ENCODE assay signal across 15 cellular contexts in genomic region chr16:24939738-24940137, GRCh38.
DNase-seq lines count a peak whose midpoint lies in the region; ATAC-seq and TF ChIP-seq lines count a peak whose summit lies in the region.
"Had no signal": no experiment of that assay in that cellular context is flagged by ENCODE, and none has a peak within 500 bp of the region (broad histone marks: within the 10 kb centered on the region; RNA-seq: fewer than 3 reads in every experiment).

No MANE protein-coding gene starts in this region.

- intact Hi-C loops in activated CD4-positive, alpha-beta T cell treated with anti-CD3 and anti-CD28 coated beads, Interleukin-2, amount 10 ng/mL, durations not matched to agents 24 days and 14 days (cut with micrococcal nuclease), result no loop called here
- intact Hi-C loops in activated B cell treated with CpG ODN at 0.5 μM for 24 hours (cut with micrococcal nuclease), result no loop called here

- ATAC-seq in activated B cell treated with CpG ODN at 0.5 μM for 24 hours (ENCODE audit: low read depth) (no peak), GM21526 (IDR thresholded peaks at IDR 0.05; ENCODE audit: low FRiP score, unreplicated experiment) (no peak)
- no peak for ATAC-seq in stimulated activated naive B cell treated with anti-CD40 and anti-IgM and Interleukin-4, amounts not matched to agents 10 μg/mL and 1 μg/mL and 100 μg/mL, for 72 hours (replicated peaks)

- peaks cover 45% of the 10 kb centered on the region for H3K36me3 Mint-ChIP-seq in activated CD4-positive, alpha-beta T cell treated with anti-CD3 and anti-CD28 coated beads, Interleukin-2, amount 10 ng/mL, durations not matched to agents 24 days and 14 days (ENCODE audit: low read depth)
- H3K36me3 Mint-ChIP-seq in activated B cell treated with CpG ODN at 0.5 μM for 24 hours (ENCODE audit: low read depth), result peaks cover 84% of the 10 kb centered on the region
- peaks cover 22 to 44% of the 10 kb centered on the region in 2 donors for H3K36me3 Mint-ChIP-seq in stimulated activated naive B cell treated with anti-CD40 and anti-IgM and Interleukin-4, amounts not matched to agents 10 μg/mL and 1 μg/mL and 100 μg/mL, for 72 hours

- H3K4me1 Mint-ChIP-seq in activated CD4-positive, alpha-beta T cell treated with anti-CD3 and anti-CD28 coated beads, Interleukin-2, amount 10 ng/mL, durations not matched to agents 24 days and 14 days, result no peaks in the 10 kb centered on the region
- H3K4me1 Mint-ChIP-seq in activated B cell treated with CpG ODN at 0.5 μM for 24 hours, result no peaks in the 10 kb centered on the region
- peaks cover 0 to 1% of the 10 kb centered on the region in 2 donors for H3K4me1 Mint-ChIP-seq in stimulated activated naive B cell treated with anti-CD40 and anti-IgM and Interleukin-4, amounts not matched to agents 10 μg/mL and 1 μg/mL and 100 μg/mL, for 72 hours

- no peaks in the 10 kb centered on the region for H3K9me3 Mint-ChIP-seq in activated CD4-positive, alpha-beta T cell treated with anti-CD3 and anti-CD28 coated beads, Interleukin-2, amount 10 ng/mL, durations not matched to agents 24 days and 14 days
- no peaks in the 10 kb centered on the region for H3K9me3 Mint-ChIP-seq in activated B cell treated with CpG ODN at 0.5 μM for 24 hours
- no peaks in the 10 kb centered on the region for H3K9me3 Mint-ChIP-seq in stimulated activated naive B cell treated with anti-CD40 and anti-IgM and Interleukin-4, amounts not matched to agents 10 μg/mL and 1 μg/mL and 100 μg/mL, for 72 hours

- no peak for TF ChIP-seq POLR2A in erythroblast (IDR thresholded peaks at IDR 0.05; ENCODE audit: low read length)

- H3K27ac Mint-ChIP-seq in activated CD4-positive, alpha-beta T cell treated with anti-CD3 and anti-CD28 coated beads, Interleukin-2, amount 10 ng/mL, durations not matched to agents 24 days and 14 days, result peak overlapping the region; percentile 34
- peak overlapping the region; percentile 59 for H3K27ac Mint-ChIP-seq in activated B cell treated with CpG ODN at 0.5 μM for 24 hours
- H3K27ac Mint-ChIP-seq in stimulated activated naive B cell treated with anti-CD40 and anti-IgM and Interleukin-4, amounts not matched to agents 10 μg/mL and 1 μg/mL and 100 μg/mL, for 72 hours, result peak overlapping the region; percentile 77

- H3K27me3 Mint-ChIP-seq in activated CD4-positive, alpha-beta T cell treated with anti-CD3 and anti-CD28 coated beads, Interleukin-2, amount 10 ng/mL, durations not matched to agents 24 days and 14 days, result no peaks in the 10 kb centered on the region
- H3K27me3 Mint-ChIP-seq in activated B cell treated with CpG ODN at 0.5 μM for 24 hours, result no peaks in the 10 kb centered on the region
- no peaks in the 10 kb centered on the region for H3K27me3 Mint-ChIP-seq in stimulated activated naive B cell treated with anti-CD40 and anti-IgM and Interleukin-4, amounts not matched to agents 10 μg/mL and 1 μg/mL and 100 μg/mL, for 72 hours

- TF ChIP-seq CTCF in activated B cell treated with CpG ODN at 0.5 μM for 24 hours (IDR thresholded peaks at IDR 0.05), result no peak
- no peak for TF ChIP-seq CTCF in fibroblast of mammary gland (conservative IDR thresholded peaks at IDR 0.05; ENCODE audit: control insufficient read depth, insufficient read depth, low read depth, low read length)

- H3K4me3 Mint-ChIP-seq in activated CD4-positive, alpha-beta T cell treated with anti-CD3 and anti-CD28 coated beads, Interleukin-2, amount 10 ng/mL, durations not matched to agents 24 days and 14 days, result no peak overlapping the region
- no peak overlapping the region for H3K4me3 Mint-ChIP-seq in activated B cell treated with CpG ODN at 0.5 μM for 24 hours
- H3K4me3 Mint-ChIP-seq in stimulated activated naive B cell treated with anti-CD40 and anti-IgM and Interleukin-4, amounts not matched to agents 10 μg/mL and 1 μg/mL and 100 μg/mL, for 72 hours, result no peak overlapping the region

- POLR2A ChIA-PET in activated B cell treated with CpG ODN at 0.5 μM for 24 hours (lab: Charles Lee), result no interaction called here

- CTCF ChIA-PET in activated B cell treated with CpG ODN at 0.5 μM for 24 hours (lab: Charles Lee), result no interaction called here

- DNase-seq in activated CD4-positive, alpha-beta T cell treated with anti-CD3 and anti-CD28 coated beads, Interleukin-2, amount 10 ng/mL, durations not matched to agents 24 days and 14 days, result no peak
- DNase-seq in activated CD4-positive, alpha-beta T cell treated with anti-CD3 and anti-CD28 coated beads, Interleukin-2, amount 50 U/mL, for 1 hour, result no peak
- DNase-seq in activated B cell treated with CpG ODN at 0.5 μM for 24 hours, result no peak
- DNase-seq in fibroblast of mammary gland (ENCODE audit: low read depth), result peak; percentile 27
- no peak for DNase-seq in stimulated activated naive B cell treated with anti-CD40 and anti-IgM and Interleukin-4, amounts not matched to agents 10 μg/mL and 1 μg/mL and 100 μg/mL, for 72 hours
- DNase-seq in DMS79 (lab: John Stamatoyannopoulos, UW), result no peak
- no peak for DNase-seq in erythroblast (lab: John Stamatoyannopoulos, UW)
- DNase-seq: AML-193, Calu3, DMS 273 treated with DMSO at 0.1 percent for 48 hours, DMS79 treated with DMSO at 0.1 percent for 48 hours, EL had no signal

- H3K4me3 ChIP-seq in fibroblast of mammary gland (ENCODE audit: control insufficient read depth, low read depth, low read length), result no peak overlapping the region
- H3K4me3 ChIP-seq: BLaER1, HAP-1 had no signal
